Comparison of ENCODE assay signal across 8 cellular contexts in genomic region chr11:61007383-61007970, GRCh38. TPM values are rescaled to one million over a fixed set of nuclear protein-coding genes. Genes with fewer than 3 reads are reported as not detected.
DNase-seq lines count a peak whose midpoint lies in the region; ATAC-seq and TF ChIP-seq lines count a peak whose summit lies in the region.

No MANE protein-coding gene starts in this region.

- H3K9me3 Mint-ChIP-seq in CD4-positive, CD25-positive, alpha-beta regulatory T cell, result no peaks in the 10 kb centered on the region
- no peaks in the 10 kb centered on the region for H3K9me3 Mint-ChIP-seq in natural killer cell

- H3K79me2 ChIP-seq in MM.1S (ENCODE audit: low read length), result no peaks in the 10 kb centered on the region

- H3K27ac ChIP-seq in CD4-positive, CD25-positive, alpha-beta regulatory T cell (ENCODE audit: insufficient read depth, low read length, poor library complexity, severe bottlenecking), result no peak overlapping the region
- H3K27ac ChIP-seq in MM.1S (ENCODE audit: low read length) (no peak overlapping the region), ectodermal cell (ENCODE audit: insufficient read depth, low read depth, low read length, poor library complexity, severe bottlenecking) (no peak overlapping the region)

- peak overlapping the region in 2 of 3 donors; percentile 88 to 90 for H3K27ac Mint-ChIP-seq in CD4-positive, CD25-positive, alpha-beta regulatory T cell
- no peak overlapping the region for H3K27ac Mint-ChIP-seq in natural killer cell

- peaks cover 6 to 60% (median 45%) of the 10 kb centered on the region in 4 donors for H3K4me1 Mint-ChIP-seq in CD4-positive, CD25-positive, alpha-beta regulatory T cell
- H3K4me1 Mint-ChIP-seq in natural killer cell, result peaks cover 28 to 32% of the 10 kb centered on the region in 2 donors

- H4K20me1 ChIP-seq in MM.1S (ENCODE audit: insufficient read depth, low read length), result no peaks in the 10 kb centered on the region

- no peak overlapping the region for H3K4me3 Mint-ChIP-seq in CD4-positive, CD25-positive, alpha-beta regulatory T cell
- peak overlapping the region; percentile 35 for H3K4me3 Mint-ChIP-seq in natural killer cell

- H3K36me3 ChIP-seq in CD4-positive, CD25-positive, alpha-beta regulatory T cell (ENCODE audit: control insufficient read depth, insufficient read depth, low read length), result peaks cover 56% of the 10 kb centered on the region
- H3K36me3 ChIP-seq in MM.1S (replicated peaks; ENCODE audit: insufficient read depth, low read length), result no peaks in the 10 kb centered on the region
- H3K36me3 ChIP-seq in ectodermal cell (ENCODE audit: control insufficient read depth, insufficient read depth, low read length), result no peaks in the 10 kb centered on the region

- H2AFZ ChIP-seq in MM.1S (ENCODE audit: low read length), result peak overlapping the region; percentile 58

- H3K27me3 ChIP-seq in CD4-positive, CD25-positive, alpha-beta regulatory T cell (ENCODE audit: control insufficient read depth, insufficient read depth, low read length), result no peaks in the 10 kb centered on the region
- H3K27me3 ChIP-seq in MM.1S (replicated peaks; ENCODE audit: insufficient read depth, low read length), result no peaks in the 10 kb centered on the region
- H3K27me3 ChIP-seq in ectodermal cell (ENCODE audit: control insufficient read depth, insufficient read depth, low read length, poor library complexity, severe bottlenecking), result peaks cover 66% of the 10 kb centered on the region

- TF ChIP-seq CTCF in MM.1S (IDR thresholded peaks at IDR 0.05; ENCODE audit: low read length) (no peak), natural killer cell (IDR thresholded peaks at IDR 0.05) (no peak)

- WGBS in ectodermal cell, 2 experiments, result 3% methylated on average over 52 of the region's 52 CpGs

- no peaks in the 10 kb centered on the region for H3K9me3 ChIP-seq in CD4-positive, CD25-positive, alpha-beta regulatory T cell (ENCODE audit: control insufficient read depth in 2 of 2, low read length in 2 of 2)
- no peaks in the 10 kb centered on the region for H3K9me3 ChIP-seq in MM.1S (replicated peaks; ENCODE audit: insufficient read depth, low read length)
- H3K9me3 ChIP-seq in ectodermal cell (ENCODE audit: control insufficient read depth, low read length), result no peaks in the 10 kb centered on the region

- peak overlapping the region; percentile 53 for H3K4me2 ChIP-seq in MM.1S (ENCODE audit: low read depth, low read length)

- no peak for DNase-seq in CD4-positive, CD25-positive, alpha-beta regulatory T cell
- DNase-seq in MM.1S (peak; percentile 17), natural killer cell (no peak), inferior parietal cortex (ENCODE audit: extremely low spot score) (no peak), HT-29 (ENCODE audit: low spot score) (no peak)

- intact Hi-C loops in natural killer cell (cut with micrococcal nuclease), result no loop called here

- no peaks in the 10 kb centered on the region for H3K27me3 Mint-ChIP-seq in CD4-positive, CD25-positive, alpha-beta regulatory T cell
- H3K27me3 Mint-ChIP-seq in natural killer cell (ENCODE audit: low read depth in 2 of 2), result peaks cover 0 to 12% of the 10 kb centered on the region in 2 donors

- H3F3A ChIP-seq in MM.1S (ENCODE audit: insufficient read depth, low read length), result no peaks in the 10 kb centered on the region

- no peak overlapping the region for H3K9ac ChIP-seq in MM.1S (ENCODE audit: low read length)

- H3K36me3 Mint-ChIP-seq in CD4-positive, CD25-positive, alpha-beta regulatory T cell, result peaks cover 37% of the 10 kb centered on the region
- no peaks in the 10 kb centered on the region for H3K36me3 Mint-ChIP-seq in natural killer cell

- ATAC-seq in CD4-positive, CD25-positive, alpha-beta regulatory T cell (ENCODE audit: low read depth in 2 of 2), result no peak
- ATAC-seq in natural killer cell (peak; percentile 34 to 66 (median 42)), HG03378 (IDR thresholded peaks at IDR 0.05; ENCODE audit: unreplicated experiment) (no peak), GM19035 (IDR thresholded peaks at IDR 0.05; ENCODE audit: unreplicated experiment) (no peak)

- H3K4me1 ChIP-seq in CD4-positive, CD25-positive, alpha-beta regulatory T cell (ENCODE audit: control insufficient read depth, insufficient read depth, low read length, poor library complexity, severe bottlenecking), result peaks cover 36% of the 10 kb centered on the region
- H3K4me1 ChIP-seq in MM.1S (ENCODE audit: low read length) (0 out of 2 replicates have a peak, but pooled peaks cover 3% of the 10 kb centered on the region), ectodermal cell (ENCODE audit: control insufficient read depth, insufficient read depth, low read length) (peaks cover 27% of the 10 kb centered on the region)

- no peaks in the 10 kb centered on the region for H3K9me2 ChIP-seq in MM.1S (replicated peaks; ENCODE audit: insufficient read depth, low read length)

- no peak overlapping the region for H3K4me3 ChIP-seq in CD4-positive, CD25-positive, alpha-beta regulatory T cell (ENCODE audit: low read depth, low read length)
- H3K4me3 ChIP-seq in MM.1S (ENCODE audit: low read length) (peak overlapping the region; percentile 20; the same call in 1 of the 2 replicates), ectodermal cell (ENCODE audit: insufficient read depth, low read depth, low read length) (peak overlapping the region; percentile 36)

RNA-seq across cellular contexts. Expression of gene CD6, which starts 36.0 kb away (rescaled TPM):
- total RNA-seq in CD4-positive, CD25-positive, alpha-beta regulatory T cell, result 398 TPM
- 100 to 1,000 TPM; 108 to 188 (median 130) TPM for polyA plus RNA-seq in CD4-positive, CD25-positive, alpha-beta regulatory T cell
- not detected for polyA plus RNA-seq in ectodermal cell (2013, experiment 1 of 4)
- not detected for polyA plus RNA-seq in ectodermal cell (2013, experiment 2 of 4)
- 0.21 TPM for polyA plus RNA-seq in ectodermal cell (2013, experiment 3 of 4)
- polyA plus RNA-seq in ectodermal cell (2013, experiment 4 of 4), result not detected
- total RNA-seq in natural killer cell, result 100 to 1,000 TPM in 1 of 3 donors, 10 to 100 TPM in 2; 18.9 to 111 (median 85.6) TPM
- total RNA-seq in HT-29 (2014; rRNA removed; shearing (Covaris generic)), result 0.53 and 2.1 TPM in 2 replicates

RNA-seq across cellular contexts. Expression of gene SLC15A3, which starts 55.5 kb away (rescaled TPM):
- total RNA-seq in CD4-positive, CD25-positive, alpha-beta regulatory T cell, result 1.0 TPM
- polyA plus RNA-seq in CD4-positive, CD25-positive, alpha-beta regulatory T cell, result under 1 TPM in 1 of 4 donors, not detected in 3; 0.43 TPM
- 25.3 TPM for polyA plus RNA-seq in ectodermal cell (2013, experiment 1 of 4)
- 14.2 TPM for polyA plus RNA-seq in ectodermal cell (2013, experiment 2 of 4)
- 24.9 TPM for polyA plus RNA-seq in ectodermal cell (2013, experiment 3 of 4)
- 27.6 TPM for polyA plus RNA-seq in ectodermal cell (2013, experiment 4 of 4)
- total RNA-seq in natural killer cell, result 10 to 100 TPM; 11.6 to 26.5 (median 20.1) TPM
- total RNA-seq in HT-29 (2014; rRNA removed; shearing (Covaris generic)), result 1.4 and 2.6 TPM in 2 replicates

Comparison
In these comparisons a context has a peak if more than half of its experiments do, and no peak if none do; other contexts are left out.
1. ATAC-seq: peak in natural killer cell (3 of 3); none in CD4-positive, CD25-positive, alpha-beta regulatory T cell (0 of 2), HG03378 (single experiment) and GM19035 (single experiment).
2. H3K27ac Mint-ChIP-seq: peak in CD4-positive, CD25-positive, alpha-beta regulatory T cell (2 of 3); none in natural killer cell (0 of 2).